In genomic region chr11:13939952-13940610, GRCh38 we compare ENCODE assay signal across 17 cellular contexts. TPM values are rescaled to one million over a fixed set of nuclear protein-coding genes. Genes with fewer than 3 reads are reported as not detected.
DNase-seq lines count a peak whose midpoint lies in the region; ATAC-seq and TF ChIP-seq lines count a peak whose summit lies in the region.
"Had no signal": no experiment of that assay in that cellular context is flagged by ENCODE, and none has a peak within 500 bp of the region (broad histone marks: within the 10 kb centered on the region; RNA-seq: fewer than 3 reads in every experiment).

No MANE protein-coding gene starts in this region.

- H3K4me3 Mint-ChIP-seq in CD4-positive, CD25-positive, alpha-beta regulatory T cell: peak overlapping the region in 2 of 4 donors; percentile 59 to 66

- peaks cover 12 to 34% (median 15%) of the 10 kb centered on the region in 4 donors for H3K4me1 Mint-ChIP-seq in CD4-positive, CD25-positive, alpha-beta regulatory T cell

- H3K27me3 Mint-ChIP-seq in CD4-positive, CD25-positive, alpha-beta regulatory T cell: no peaks in the 10 kb centered on the region

- H3K36me3 ChIP-seq in CD4-positive, CD25-positive, alpha-beta regulatory T cell (ENCODE audit: control insufficient read depth, insufficient read depth, low read length): no peaks in the 10 kb centered on the region
- H3K36me3 ChIP-seq: lower lobe of right lung, Peyer's patch had no signal

- H3K4me3 ChIP-seq in CD4-positive, CD25-positive, alpha-beta regulatory T cell (ENCODE audit: low read depth, low read length): no peak overlapping the region
- H3K4me3 ChIP-seq: coronary artery, lower lobe of right lung, Peyer's patch had no signal

- no peak for ATAC-seq in CD4-positive, CD25-positive, alpha-beta regulatory T cell (ENCODE audit: low read depth in 2 of 2)
- ATAC-seq in foreskin keratinocyte (peak; percentile 90), GM21737 (IDR thresholded peaks at IDR 0.05; ENCODE audit: unreplicated experiment) (no peak), HG02588 (IDR thresholded peaks at IDR 0.05; ENCODE audit: unreplicated experiment) (no peak)

- no peaks in the 10 kb centered on the region for H3K27me3 ChIP-seq in CD4-positive, CD25-positive, alpha-beta regulatory T cell (ENCODE audit: control insufficient read depth, insufficient read depth, low read length)
- no peaks in the 10 kb centered on the region for H3K27me3 ChIP-seq in foreskin keratinocyte
- H3K27me3 ChIP-seq: Peyer's patch had no signal

- no peak for DNase-seq in CD4-positive, CD25-positive, alpha-beta regulatory T cell
- peak; percentile 87 for DNase-seq in EL
- DNase-seq in RWPE1 (ENCODE audit: low spot score): peak; percentile 80
- DNase-seq in foreskin keratinocyte: peak; percentile 35 to 73
- DNase-seq in retina: no peak
- DNase-seq: activated CD8-positive, alpha-beta memory T cell treated with anti-CD3 and anti-CD28 coated beads for 24 hours; amygdala; Calu3; lower lobe of right lung; NCI-H1105 treated with DMSO at 0.1 percent for 48 hours; nucleus accumbens; T-helper 9 cell had no signal

- H3K9me3 Mint-ChIP-seq in CD4-positive, CD25-positive, alpha-beta regulatory T cell: peaks cover 0 to 9% (median 0%) of the 10 kb centered on the region in 7 donors

- no peaks in the 10 kb centered on the region for H3K36me3 Mint-ChIP-seq in CD4-positive, CD25-positive, alpha-beta regulatory T cell

- POLR2A ChIA-PET in RWPE1 (lab: Yijun Ruan, JAX; ENCODE audit: low non-redundant PET): no interaction called here

- H3K27ac ChIP-seq in CD4-positive, CD25-positive, alpha-beta regulatory T cell (ENCODE audit: insufficient read depth, low read length, poor library complexity, severe bottlenecking): no peak overlapping the region
- H3K27ac ChIP-seq in RWPE1: no peak overlapping the region
- H3K27ac ChIP-seq in foreskin keratinocyte: no peak overlapping the region
- H3K27ac ChIP-seq: coronary artery, lower lobe of right lung, Peyer's patch had no signal

- TF ChIP-seq CTCF in RWPE1 (conservative IDR thresholded peaks at IDR 0.05; ENCODE audit: low read depth): no peak
- no peak for TF ChIP-seq CTCF in foreskin keratinocyte (conservative IDR thresholded peaks at IDR 0.05)

- H3K27ac Mint-ChIP-seq in CD4-positive, CD25-positive, alpha-beta regulatory T cell: peak overlapping the region in 2 of 3 donors; percentile 10 to 82

- peaks cover 20% of the 10 kb centered on the region for H3K4me1 ChIP-seq in CD4-positive, CD25-positive, alpha-beta regulatory T cell (ENCODE audit: control insufficient read depth, insufficient read depth, low read length, poor library complexity, severe bottlenecking)
- peaks cover 20% of the 10 kb centered on the region for H3K4me1 ChIP-seq in foreskin keratinocyte
- H3K4me1 ChIP-seq: lower lobe of right lung, Peyer's patch had no signal

- CTCF ChIA-PET in RWPE1 (lab: Yijun Ruan, JAX): interaction anchor here (0.7 to 1.2 kb wide), 3 partner anchors 12 to 453 kb away, joined by 3 to 5 read pairs (median 3); no protein-coding TSS in a partner anchor

- no peaks in the 10 kb centered on the region for H3K9me3 ChIP-seq in CD4-positive, CD25-positive, alpha-beta regulatory T cell (ENCODE audit: control insufficient read depth in 2 of 2, low read length in 2 of 2)
- H3K9me3 ChIP-seq: lower lobe of right lung, Peyer's patch had no signal

RNA-seq across cellular contexts. Expression of gene SPON1, which starts 22.4 kb away (rescaled TPM):
- 0.79 TPM for total RNA-seq in CD4-positive, CD25-positive, alpha-beta regulatory T cell
- polyA plus RNA-seq in CD4-positive, CD25-positive, alpha-beta regulatory T cell: 1 to 10 TPM in 1 of 4 donors, under 1 TPM in 3; 0.45 to 1.2 (median 0.87) TPM
- not detected in 2 replicates for total RNA-seq in foreskin keratinocyte
- not detected in 2 replicates for polyA plus RNA-seq in foreskin keratinocyte
- total RNA-seq: Calu3, HT-29 had no signal

Comparison
In these comparisons a context has a peak if more than half of its experiments do, and no peak if none do; other contexts are left out.
1. DNase-seq: peak in EL (single experiment), RWPE1 (single experiment) and foreskin keratinocyte (2 of 2); none in CD4-positive, CD25-positive, alpha-beta regulatory T cell (0 of 3) and retina (single experiment).